1 cellular context compared by ENCODE assay signal in genomic region chr1:91021686-91022517, GRCh38.
A peak's percentile ranks its signal among the peaks of the same experiment; 100 is the strongest.
TF ChIP-seq lines count a peak whose summit lies in the region.

Gene ZNF644 (minus strand): TSS chr1:91022035. CDS start chr1:90982353, 39,682 bp downstream.

TF ChIP-seq in HEK293, 187 proteins besides CTCF, POLR2A, EP300 and RAD21 (continued from another document and continues in another):
- TF ChIP-seq ZNF26 (tag by site-specific recombination; IDR thresholded peaks at IDR 0.05): no peak
- TF ChIP-seq ZNF146 (tag by site-specific recombination; IDR thresholded peaks at IDR 0.05): no peak
- TF ChIP-seq ZSCAN4 (tag by site-specific recombination; IDR thresholded peaks at IDR 0.05): no peak
- TF ChIP-seq ZNF837 (tag by site-specific recombination; IDR thresholded peaks at IDR 0.05): no peak
- no peak for TF ChIP-seq ZNF114 (tag by site-specific recombination; IDR thresholded peaks at IDR 0.05)
- peak; percentile 68 for TF ChIP-seq SETDB1 (IDR thresholded peaks at IDR 0.05; ENCODE audit: insufficient read length, low read length)
- TF ChIP-seq WT1 (tag by site-specific recombination; IDR thresholded peaks at IDR 0.05): peak; percentile 61; the same call in 1 of the 2 replicates
- peak; percentile 79; the same call in 1 of the 2 replicates for TF ChIP-seq ZNF394 (tag by site-specific recombination; IDR thresholded peaks at IDR 0.05; ENCODE audit: borderline replicate concordance)
- TF ChIP-seq KLF9 (tag by site-specific recombination; IDR thresholded peaks at IDR 0.05; ENCODE audit: low read depth): peak; percentile 54; the same call in 1 of the 2 replicates
- no peak for TF ChIP-seq ZNF433 (tag by site-specific recombination; IDR thresholded peaks at IDR 0.05; ENCODE audit: low read depth)
- TF ChIP-seq PRDM4 (tag by site-specific recombination; IDR thresholded peaks at IDR 0.05): peak; percentile 9; the same call in 1 of the 2 replicates
- no peak for TF ChIP-seq ZNF623 (tag by site-specific recombination; IDR thresholded peaks at IDR 0.05)
- TF ChIP-seq ZNF202 (tag by site-specific recombination; IDR thresholded peaks at IDR 0.05; ENCODE audit: borderline replicate concordance): no peak
- TF ChIP-seq PATZ1 (tag by site-specific recombination; IDR thresholded peaks at IDR 0.05): peak; percentile 97
- TF ChIP-seq ZBTB20 (tag by site-specific recombination; IDR thresholded peaks at IDR 0.05): peak; percentile 94
- 0 out of 2 replicates have a peak, but pooled peaks have one; percentile 14 for TF ChIP-seq ZNF366 (tag by site-specific recombination; conservative IDR thresholded peaks at IDR 0.05)
- no peak for TF ChIP-seq ZNF670 (tag by site-specific recombination; IDR thresholded peaks at IDR 0.05; ENCODE audit: low read depth)
- TF ChIP-seq ZNF514 (tag by site-specific recombination; IDR thresholded peaks at IDR 0.05): no peak
- TF ChIP-seq IKZF3 (tag by site-specific recombination; IDR thresholded peaks at IDR 0.05): peak; percentile 88
- TF ChIP-seq REST (tag by site-specific recombination; IDR thresholded peaks at IDR 0.05): no peak; the same call in 1 of the 2 replicates
- no peak for TF ChIP-seq ZNF155 (tag by site-specific recombination; IDR thresholded peaks at IDR 0.05)
- no peak for TF ChIP-seq ZNF549 (tag by site-specific recombination; IDR thresholded peaks at IDR 0.05)
- TF ChIP-seq ZFP37 (tag by site-specific recombination; IDR thresholded peaks at IDR 0.05): 0 out of 2 replicates have a peak, but pooled peaks have one; percentile 57
- no peak for TF ChIP-seq ZFP3 (tag by site-specific recombination; IDR thresholded peaks at IDR 0.05; ENCODE audit: low read depth)
- TF ChIP-seq MEIS1 (CRISPR knock-in tag; IDR thresholded peaks at IDR 0.05; ENCODE audit: borderline replicate concordance): no peak
- no peak for TF ChIP-seq ZNF311 (tag by site-specific recombination; IDR thresholded peaks at IDR 0.05; ENCODE audit: borderline replicate concordance)
- no peak for TF ChIP-seq ZNF10 (tag by site-specific recombination; IDR thresholded peaks at IDR 0.05)
- no peak for TF ChIP-seq ZNF830 (tag by site-specific recombination; IDR thresholded peaks at IDR 0.05; ENCODE audit: low read depth)
- 0 out of 2 replicates have a peak, but pooled peaks have one; percentile 7 for TF ChIP-seq ZNF600 (tag by site-specific recombination; IDR thresholded peaks at IDR 0.05)
- no peak for TF ChIP-seq ZNF148 (tag by site-specific recombination; IDR thresholded peaks at IDR 0.05; ENCODE audit: borderline replicate concordance)
- TF ChIP-seq ZNF777 (tag by site-specific recombination; IDR thresholded peaks at IDR 0.05; ENCODE audit: borderline replicate concordance): no peak
- no peak; the same call in 1 of the 2 replicates for TF ChIP-seq ZNF404 (tag by site-specific recombination; IDR thresholded peaks at IDR 0.05)
- TF ChIP-seq ZEB2 (tag by site-specific recombination; IDR thresholded peaks at IDR 0.05): peak; percentile 95
- TF ChIP-seq ZNF280D (tag by site-specific recombination; IDR thresholded peaks at IDR 0.05): 0 out of 2 replicates have a peak, but pooled peaks have one; percentile 21
- TF ChIP-seq ZNF280C (tag by site-specific recombination; IDR thresholded peaks at IDR 0.05): no peak
- TF ChIP-seq ZNF791 (tag by site-specific recombination; IDR thresholded peaks at IDR 0.05): no peak
- TF ChIP-seq ZNF561 (tag by site-specific recombination; IDR thresholded peaks at IDR 0.05; ENCODE audit: borderline replicate concordance): peak; percentile 54; the same call in 1 of the 2 replicates
- no peak for TF ChIP-seq ZNF18 (tag by site-specific recombination; IDR thresholded peaks at IDR 0.05)
- no peak for TF ChIP-seq ZNF707 (tag by site-specific recombination; IDR thresholded peaks at IDR 0.05)
- TF ChIP-seq ZNF184 (tag by site-specific recombination; IDR thresholded peaks at IDR 0.05): no peak
